11 cellular contexts compared by ENCODE assay signal in the genomic region with DNA sequence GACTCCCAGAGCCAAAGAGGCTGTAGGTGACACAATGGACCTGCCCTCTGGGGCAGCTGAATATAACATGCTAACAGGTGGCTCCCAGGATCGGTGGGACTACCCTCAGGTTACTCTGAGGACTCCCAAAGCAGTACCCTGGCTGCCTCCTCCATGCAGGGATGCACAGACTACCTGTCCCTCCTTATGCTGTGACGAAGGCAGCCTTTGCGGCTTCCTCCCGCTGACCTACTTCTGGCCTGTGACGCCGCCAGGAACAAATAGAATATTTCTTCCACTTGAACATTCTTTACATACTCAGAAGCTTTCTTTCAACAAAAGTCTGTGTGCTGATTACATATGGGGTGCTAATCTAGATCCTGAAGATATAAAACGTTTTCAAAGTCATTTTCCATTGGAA. TPM values are rescaled to one million over a fixed set of nuclear protein-coding genes. Genes with fewer than 3 reads are reported as not detected.
DNase-seq lines count a peak whose midpoint lies in the region; ATAC-seq lines count a peak whose summit lies in the region.
"Had no signal": no experiment of that assay in that cellular context is flagged by ENCODE, and none has a peak within 500 bp of the region (broad histone marks: within the 10 kb centered on the region; RNA-seq: fewer than 3 reads in every experiment).

No MANE protein-coding gene starts in this region.

- H3K4me3 ChIP-seq in BLaER1 treated with 17β-estradiol and CSF1 and Interleukin-3, amounts not matched to agents 10 nM and 100 nM = no peak overlapping the region
- peak overlapping the region; percentile 29 for H3K4me3 ChIP-seq in naive thymus-derived CD4-positive, alpha-beta T cell (ENCODE audit: low read length)
- H3K4me3 ChIP-seq: gastrocnemius medialis had no signal

- no peaks in the 10 kb centered on the region for H3K27me3 ChIP-seq in BLaER1 treated with 17β-estradiol and CSF1 and Interleukin-3, amounts not matched to agents 10 nM and 100 nM
- H3K27me3 ChIP-seq in naive thymus-derived CD4-positive, alpha-beta T cell (ENCODE audit: control insufficient read depth in 2 of 2, insufficient read depth in 2 of 2, low read length in 2 of 2) = no peaks in the 10 kb centered on the region
- H3K27me3 ChIP-seq: gastrocnemius medialis had no signal

- peak overlapping the region; percentile 93 to 99 (median 97) for H3K27ac Mint-ChIP-seq in naive thymus-derived CD4-positive, alpha-beta T cell

- H3K27me3 Mint-ChIP-seq in naive thymus-derived CD4-positive, alpha-beta T cell = no peaks in the 10 kb centered on the region

- POLR2A ChIA-PET in naive thymus-derived CD4-positive, alpha-beta T cell (lab: Charles Lee) = interaction anchor here (0.6 to 10.7 kb wide), 16 partner anchors 9 to 75 kb away, joined by 3 to 97 read pairs (median 6); no protein-coding TSS in a partner anchor

- intact Hi-C loops in naive thymus-derived CD4-positive, alpha-beta T cell (cut with micrococcal nuclease) = loop anchor here (1.0 to 10.0 kb wide), 4 partner anchors 10 to 1475 kb away; partner anchors contain the start of gene MARS2 (in 1 of the 2)

- H3K4me1 ChIP-seq in BLaER1 treated with 17β-estradiol and CSF1 and Interleukin-3, amounts not matched to agents 10 nM and 100 nM = peaks cover 70 to 100% (median 87%) of the 10 kb centered on the region in 10 experiments
- H3K4me1 ChIP-seq in naive thymus-derived CD4-positive, alpha-beta T cell (ENCODE audit: control insufficient read depth in 2 of 2, insufficient read depth in 2 of 2, low read length in 2 of 2) = peaks cover 36 to 83% of the 10 kb centered on the region in 2 donors

- DNase-seq in T-helper 9 cell = peak; percentile 63
- peak; percentile 51 for DNase-seq in activated effector memory CD4-positive, alpha-beta T cell treated with Interleukin-2 at 50 U/mL for 16 hours
- peak in 8 of 9 donors; percentile 19 to 84 (median 78) for DNase-seq in naive thymus-derived CD4-positive, alpha-beta T cell
- no peak for DNase-seq in activated gamma-delta T cell (lab: John Stamatoyannopoulos, UW)
- DNase-seq in GOT3 (lab: John Stamatoyannopoulos, UW) = no peak
- no peak for DNase-seq in retina
- DNase-seq: dermis blood vessel endothelial cell, gastrocnemius medialis, left cardiac atrium had no signal

- no peak overlapping the region; a peak in 4 of 22 replicates for H3K9ac ChIP-seq in BLaER1 treated with 17β-estradiol and CSF1 and Interleukin-3, amounts not matched to agents 10 nM and 100 nM

- H3K36me3 Mint-ChIP-seq in naive thymus-derived CD4-positive, alpha-beta T cell = peaks cover 0 to 11% (median 3%) of the 10 kb centered on the region in 5 donors

- peaks cover 36 to 97% (median 93%) of the 10 kb centered on the region in 7 donors for H3K4me1 Mint-ChIP-seq in naive thymus-derived CD4-positive, alpha-beta T cell

- peak overlapping the region; percentile 49 to 85 (median 78) for H3K4me3 Mint-ChIP-seq in naive thymus-derived CD4-positive, alpha-beta T cell

- peak overlapping the region in 7 of 11 experiments; percentile 9 to 86 (median 69); a peak in 13 of 22 replicates for H3K4me2 ChIP-seq in BLaER1 treated with 17β-estradiol and CSF1 and Interleukin-3, amounts not matched to agents 10 nM and 100 nM

- ATAC-seq in naive thymus-derived CD4-positive, alpha-beta T cell = peak; percentile 88
- no peak for ATAC-seq in HG02763 (IDR thresholded peaks at IDR 0.05; ENCODE audit: unreplicated experiment)
- ATAC-seq: gastrocnemius medialis, left cardiac atrium had no signal

- CTCF ChIA-PET in naive thymus-derived CD4-positive, alpha-beta T cell (lab: Charles Lee) = interaction anchor here (0.9 to 4.6 kb wide), 10 partner anchors 9 to 64 kb away, joined by 3 to 21 read pairs (median 4); no protein-coding TSS in a partner anchor

- H3K36me3 ChIP-seq in BLaER1 treated with 17β-estradiol and CSF1 and Interleukin-3, amounts not matched to agents 10 nM and 100 nM = no peaks in the 10 kb centered on the region
- no peaks in the 10 kb centered on the region for H3K36me3 ChIP-seq in naive thymus-derived CD4-positive, alpha-beta T cell (ENCODE audit: control insufficient read depth in 2 of 3, insufficient read depth in 3 of 3, low read length in 3 of 3)
- H3K36me3 ChIP-seq: gastrocnemius medialis had no signal

- peak overlapping the region; percentile 2 to 100 (median 92); a peak in 20 of 22 replicates for H3K27ac ChIP-seq in BLaER1 treated with 17β-estradiol and CSF1 and Interleukin-3, amounts not matched to agents 10 nM and 100 nM
- H3K27ac ChIP-seq in naive thymus-derived CD4-positive, alpha-beta T cell (ENCODE audit: low read depth, low read length) = peak overlapping the region; percentile 84
- H3K27ac ChIP-seq: gastrocnemius medialis had no signal

- H3K9me3 ChIP-seq in BLaER1 treated with 17β-estradiol and CSF1 and Interleukin-3, amounts not matched to agents 10 nM and 100 nM (replicated peaks in 1 of 11) = peaks cover 0 to 15% (median 3%) of the 10 kb centered on the region in 11 experiments; a peak in 7 of 22 replicates
- no peaks in the 10 kb centered on the region for H3K9me3 ChIP-seq in naive thymus-derived CD4-positive, alpha-beta T cell (ENCODE audit: control insufficient read depth in 2 of 3, low read length in 3 of 3)
- H3K9me3 ChIP-seq: gastrocnemius medialis had no signal

- H3K9me3 Mint-ChIP-seq in naive thymus-derived CD4-positive, alpha-beta T cell = peaks cover 0 to 5% (median 0%) of the 10 kb centered on the region in 11 donors

- H4K20me1 ChIP-seq in BLaER1 treated with 17β-estradiol and CSF1 and Interleukin-3, amounts not matched to agents 10 nM and 100 nM = no peaks in the 10 kb centered on the region

RNA-seq across cellular contexts. Expression of gene STK17B, which starts 58.7 kb away (rescaled TPM):
- total RNA-seq in naive thymus-derived CD4-positive, alpha-beta T cell = 100 to 1,000 TPM; 274 to 513 (median 338) TPM
- polyA plus RNA-seq in naive thymus-derived CD4-positive, alpha-beta T cell = 100 to 1,000 TPM in 1 of 2 donors, 10 to 100 TPM in 1; 66.0 to 149 TPM

Comparison
In these comparisons a context has a peak if more than half of its experiments do, and no peak if none do; other contexts are left out.
1. DNase-seq: peak in T-helper 9 cell (single experiment), activated effector memory CD4-positive, alpha-beta T cell treated with Interleukin-2 at 50 U/mL for 16 hours (single experiment) and naive thymus-derived CD4-positive, alpha-beta T cell (8 of 9); none in activated gamma-delta T cell (single experiment), GOT3 (single experiment) and retina (single experiment).